Comparison of ENCODE assay signal across 22 cellular contexts in genomic region chr14:105005329-105005928, GRCh38. TPM values are rescaled to one million over a fixed set of nuclear protein-coding genes. Genes with fewer than 3 reads are reported as not detected.
DNase-seq lines count a peak whose midpoint lies in the region; ATAC-seq, FAIRE-seq and TF ChIP-seq lines count a peak whose summit lies in the region.
"Had no signal": no experiment of that assay in that cellular context is flagged by ENCODE, and none has a peak within 500 bp of the region (broad histone marks: within the 10 kb centered on the region; RNA-seq: fewer than 3 reads in every experiment).

No MANE protein-coding gene starts in this region.

- H3K27ac Mint-ChIP-seq in activated naive CD8-positive, alpha-beta T cell treated with anti-CD3 and anti-CD28 coated beads, Interleukin-2, amount 10 ng/mL, durations not matched to agents 7 days and 5 days = no peak overlapping the region
- no peak overlapping the region for H3K27ac Mint-ChIP-seq in activated naive CD8-positive, alpha-beta T cell treated with anti-CD3 and anti-CD28 coated beads for 36 hours
- H3K27ac Mint-ChIP-seq in stimulated activated naive CD8-positive, alpha-beta T cell treated with anti-CD3 and anti-CD28 coated beads, Interleukin-15, amount 100 ng/mL, for 72 hours = peak overlapping the region in 1 of 2 donors; percentile 63
- H3K27ac Mint-ChIP-seq: activated CD4-positive, alpha-beta memory T cell treated with anti-CD3 and anti-CD28 coated beads for 36 hours; brain; mesothelial cell of epicardium had no signal

- WGBS in HepG2 (ENCODE audit: low lambda C conversion rate) = 92% methylated on average over 11 of the region's 20 CpGs

- H3K9me3 ChIP-seq in Panc1 (ENCODE audit: control insufficient read depth, insufficient read depth, low read depth, low read length) = no peaks in the 10 kb centered on the region
- H3K9me3 ChIP-seq in HepG2 (ENCODE audit: low read length) = no peaks in the 10 kb centered on the region
- H3K9me3 ChIP-seq in MG63 = no peaks in the 10 kb centered on the region
- H3K9me3 ChIP-seq: adrenal gland, left lung, SJSA1 had no signal

- H3K27me3 Mint-ChIP-seq in activated naive CD8-positive, alpha-beta T cell treated with anti-CD3 and anti-CD28 coated beads, Interleukin-2, amount 10 ng/mL, durations not matched to agents 7 days and 5 days = no peaks in the 10 kb centered on the region
- no peaks in the 10 kb centered on the region for H3K27me3 Mint-ChIP-seq in activated naive CD8-positive, alpha-beta T cell treated with anti-CD3 and anti-CD28 coated beads for 36 hours
- no peaks in the 10 kb centered on the region for H3K27me3 Mint-ChIP-seq in stimulated activated naive CD8-positive, alpha-beta T cell treated with anti-CD3 and anti-CD28 coated beads, Interleukin-15, amount 100 ng/mL, for 72 hours
- H3K27me3 Mint-ChIP-seq: activated CD4-positive, alpha-beta memory T cell treated with anti-CD3 and anti-CD28 coated beads for 36 hours; brain; naive thymus-derived CD8-positive, alpha-beta T cell had no signal

- TF ChIP-seq EP300 in HepG2 (IDR thresholded peaks at IDR 0.05; ENCODE audit: low read depth in 2 of 2, low read length in 2 of 2) (no peak), HepG2 (CRISPR knock-in tag; IDR thresholded peaks at IDR 0.05; ENCODE audit: borderline replicate concordance) (no peak)

- intact Hi-C loops in Panc1 (cut with micrococcal nuclease; ENCODE audit: unreplicated experiment) = no loop called here
- intact Hi-C loops in HepG2 (cut with micrococcal nuclease; ENCODE audit: unreplicated experiment) = no loop called here

- TF ChIP-seq POLR2A in HepG2 (IDR thresholded peaks at IDR 0.05; ENCODE audit: insufficient read depth in 1 of 2, low read depth in 2 of 2, low read length in 2 of 2) = no peak

- CTCF ChIA-PET in Panc1 (lab: Charles Lee) = no interaction called here
- CTCF ChIA-PET in HepG2 (lab: Yijun Ruan, JAX; ENCODE audit: low intra/inter-chr PET ratio, low total read pairs) = no interaction called here

- POLR2A ChIA-PET in activated naive CD8-positive, alpha-beta T cell treated with anti-CD3 and anti-CD28 coated beads, Interleukin-2, amount 10 ng/mL, durations not matched to agents 7 days and 5 days (lab: Charles Lee) = interaction anchor here (0.8 to 1.2 kb wide), 4 partner anchors 13 to 16 kb away, joined by 3 to 7 read pairs (median 4); partner anchors contain the start of gene CDCA4
- POLR2A ChIA-PET in Panc1 (lab: Charles Lee) = no interaction called here
- POLR2A ChIA-PET in HepG2 (lab: Yijun Ruan, JAX) = no interaction called here

- H2AFZ ChIP-seq in HepG2 (ENCODE audit: low read length) = no peak overlapping the region

- H3K27ac ChIP-seq in Panc1 (ENCODE audit: low read length) (no peak overlapping the region), HepG2 (ENCODE audit: extremely low read length, insufficient read depth, low read length) (no peak overlapping the region)
- H3K27ac ChIP-seq: adrenal gland, left lung, SJSA1 had no signal

- H3K4me1 ChIP-seq in Panc1 (ENCODE audit: control insufficient read depth, insufficient read depth, low read length) (no peaks in the 10 kb centered on the region), HepG2 (ENCODE audit: insufficient read depth, low read length) (no peaks in the 10 kb centered on the region)
- H3K4me1 ChIP-seq: adrenal gland, left lung, SJSA1 had no signal

- H3K79me2 ChIP-seq in HepG2 (ENCODE audit: insufficient read depth, low read length) = no peaks in the 10 kb centered on the region

- H3K4me2 ChIP-seq in HepG2 (ENCODE audit: low read depth, low read length) = no peak overlapping the region

- no peak overlapping the region for H3K9ac ChIP-seq in HepG2 (ENCODE audit: insufficient read depth, low read depth, low read length)

- TF ChIP-seq RAD21 in HepG2 (CRISPR knock-in tag; IDR thresholded peaks at IDR 0.05) = no peak

- H3K9me3 Mint-ChIP-seq in activated naive CD8-positive, alpha-beta T cell treated with anti-CD3 and anti-CD28 coated beads, Interleukin-2, amount 10 ng/mL, durations not matched to agents 7 days and 5 days = no peaks in the 10 kb centered on the region
- H3K9me3 Mint-ChIP-seq in activated naive CD8-positive, alpha-beta T cell treated with anti-CD3 and anti-CD28 coated beads for 36 hours = no peaks in the 10 kb centered on the region
- no peaks in the 10 kb centered on the region for H3K9me3 Mint-ChIP-seq in stimulated activated naive CD8-positive, alpha-beta T cell treated with anti-CD3 and anti-CD28 coated beads, Interleukin-15, amount 100 ng/mL, for 72 hours
- H3K9me3 Mint-ChIP-seq: activated CD4-positive, alpha-beta memory T cell treated with anti-CD3 and anti-CD28 coated beads for 36 hours; brain; mesothelial cell of epicardium; naive thymus-derived CD8-positive, alpha-beta T cell had no signal

- H4K20me1 ChIP-seq in HepG2 (ENCODE audit: insufficient read depth, low read length) = 0 out of 2 replicates have a peak, but pooled peaks cover 3% of the 10 kb centered on the region

- FAIRE-seq in HepG2 (lab: Jason Lieb, UNC) = no peak
- FAIRE-seq: endothelial cell of umbilical vein had no signal

- peak; percentile 24 for ATAC-seq in activated naive CD8-positive, alpha-beta T cell treated with anti-CD3 and anti-CD28 coated beads, Interleukin-2, amount 10 ng/mL, durations not matched to agents 7 days and 5 days (ENCODE audit: low read depth)
- ATAC-seq in Panc1 (peak; percentile 40), HepG2 (peak; percentile 32)
- peak; percentile 51 for ATAC-seq in stimulated activated naive CD8-positive, alpha-beta T cell treated with anti-CD3 and anti-CD28 coated beads, Interleukin-15, amount 100 ng/mL, for 72 hours
- ATAC-seq: left lung; naive thymus-derived CD8-positive, alpha-beta T cell had no signal

- H3K4me3 Mint-ChIP-seq in activated naive CD8-positive, alpha-beta T cell treated with anti-CD3 and anti-CD28 coated beads, Interleukin-2, amount 10 ng/mL, durations not matched to agents 7 days and 5 days = no peak overlapping the region
- H3K4me3 Mint-ChIP-seq in activated naive CD8-positive, alpha-beta T cell treated with anti-CD3 and anti-CD28 coated beads for 36 hours = no peak overlapping the region
- H3K4me3 Mint-ChIP-seq in stimulated activated naive CD8-positive, alpha-beta T cell treated with anti-CD3 and anti-CD28 coated beads, Interleukin-15, amount 100 ng/mL, for 72 hours = no peak overlapping the region
- H3K4me3 Mint-ChIP-seq: activated CD4-positive, alpha-beta memory T cell treated with anti-CD3 and anti-CD28 coated beads for 36 hours; brain; mesothelial cell of epicardium; naive thymus-derived CD8-positive, alpha-beta T cell had no signal

- no peaks in the 10 kb centered on the region for H3K27me3 ChIP-seq in Panc1 (ENCODE audit: control insufficient read depth, insufficient read depth, low read length)
- H3K27me3 ChIP-seq in HepG2 (ENCODE audit: control insufficient read depth in 1 of 2, insufficient read depth in 2 of 2, low read length in 2 of 2) = no peaks in the 10 kb centered on the region
- H3K27me3 ChIP-seq in MG63 = no peaks in the 10 kb centered on the region
- H3K27me3 ChIP-seq: adrenal gland, left lung, SJSA1 had no signal

- H3K4me1 Mint-ChIP-seq in activated naive CD8-positive, alpha-beta T cell treated with anti-CD3 and anti-CD28 coated beads, Interleukin-2, amount 10 ng/mL, durations not matched to agents 7 days and 5 days = no peaks in the 10 kb centered on the region
- no peaks in the 10 kb centered on the region for H3K4me1 Mint-ChIP-seq in activated naive CD8-positive, alpha-beta T cell treated with anti-CD3 and anti-CD28 coated beads for 36 hours
- peaks cover 4% of the 10 kb centered on the region for H3K4me1 Mint-ChIP-seq in stimulated activated naive CD8-positive, alpha-beta T cell treated with anti-CD3 and anti-CD28 coated beads, Interleukin-15, amount 100 ng/mL, for 72 hours
- H3K4me1 Mint-ChIP-seq: brain; mesothelial cell of epicardium; naive thymus-derived CD8-positive, alpha-beta T cell had no signal

- no peak overlapping the region for H3K4me3 ChIP-seq in Panc1 (ENCODE audit: low read depth in 2 of 2, low read length in 2 of 2)
- H3K4me3 ChIP-seq in HepG2 (replicated peaks in 1 of 3; ENCODE audit: insufficient read depth in 1 of 3, low read depth in 2 of 3, low read length in 3 of 3) = no peak overlapping the region
- no peak overlapping the region for H3K4me3 ChIP-seq in MG63
- H3K4me3 ChIP-seq: adrenal gland, left lung, SJSA1 had no signal

- in situ Hi-C loops in Panc1 (cut with HindIII; ENCODE audit: low pct_unique_long_range_greater_than_20kb, low sequenced_read_pairs) = no loop called here
- in situ Hi-C loops in HepG2 (cut with HindIII; ENCODE audit: extremely low pct_ligation_motif_present, low pct_unique_long_range_greater_than_20kb) = no loop called here

- H3K36me3 ChIP-seq in Panc1 (ENCODE audit: control insufficient read depth, insufficient read depth, low read length) (peaks cover 7% of the 10 kb centered on the region; the same call in 1 of the 2 replicates), HepG2 (replicated peaks in 1 of 2; ENCODE audit: control insufficient read depth in 1 of 2, insufficient read depth in 2 of 2, low read length in 2 of 2) (peaks cover 6 to 14% of the 10 kb centered on the region in 2 experiments; a peak in 4 of 5 replicates), MG63 (peaks cover 20% of the 10 kb centered on the region)

- no peak for TF ChIP-seq CTCF in Panc1 (IDR thresholded peaks at IDR 0.05)
- no peak for TF ChIP-seq CTCF in HepG2 (CRISPR knock-in tag; IDR thresholded peaks at IDR 0.05)

- BruUV-seq in Panc1 (replicated peaks; lab: Mats Ljungman, UMichigan) = no TSS peak
- BruUV-seq in HepG2 (replicated peaks; lab: Mats Ljungman, UMichigan) = no TSS peak

- H3K36me3 Mint-ChIP-seq in activated naive CD8-positive, alpha-beta T cell treated with anti-CD3 and anti-CD28 coated beads, Interleukin-2, amount 10 ng/mL, durations not matched to agents 7 days and 5 days = peaks cover 5% of the 10 kb centered on the region
- H3K36me3 Mint-ChIP-seq in activated naive CD8-positive, alpha-beta T cell treated with anti-CD3 and anti-CD28 coated beads for 36 hours = peaks cover 4% of the 10 kb centered on the region

- no peak for DNase-seq in activated naive CD8-positive, alpha-beta T cell treated with anti-CD3 and anti-CD28 coated beads, Interleukin-2, amount 10 ng/mL, durations not matched to agents 7 days and 5 days
- no peak for DNase-seq in activated naive CD8-positive, alpha-beta T cell treated with anti-CD3 and anti-CD28 coated beads for 36 hours
- no peak for DNase-seq in Panc1 (ENCODE audit: low read depth, low spot score)
- no peak for DNase-seq in HepG2 (ENCODE audit: low spot score)
- no peak for DNase-seq in stimulated activated naive CD8-positive, alpha-beta T cell treated with anti-CD3 and anti-CD28 coated beads, Interleukin-15, amount 100 ng/mL, for 72 hours
- no peak for DNase-seq in NCI-H82 (lab: John Stamatoyannopoulos, UW)
- DNase-seq in stimulated activated CD4-positive, alpha-beta T cell treated with anti-CD3 and anti-CD28 coated beads, Interleukin-1b, Interleukin-23, amount 100 ng/mL, for 48 hours = no peak
- DNase-seq in MG63 = no peak
- DNase-seq: ACHN; activated CD4-positive, alpha-beta memory T cell treated with anti-CD3 and anti-CD28 coated beads for 36 hours; activated gamma-delta T cell; adrenal gland; left lung; naive thymus-derived CD8-positive, alpha-beta T cell; NCI-H510A; stimulated activated CD4-positive, alpha-beta T cell treated with anti-CD3 and anti-CD28 coated beads, Interleukin-2, amount 100 ng/mL, for 48 hours; substantia nigra had no signal

RNA-seq across cellular contexts. Expression of gene CDCA4, which starts 15.5 kb away (rescaled TPM):
- total RNA-seq in activated naive CD8-positive, alpha-beta T cell treated with anti-CD3 and anti-CD28 coated beads, Interleukin-2, amount 10 ng/mL, durations not matched to agents 7 days and 5 days = 10 to 100 TPM; 51.7 to 53.3 TPM
- total RNA-seq in activated naive CD8-positive, alpha-beta T cell treated with anti-CD3 and anti-CD28 coated beads for 36 hours = 10 to 100 TPM; 89.7 to 89.8 TPM
- 39.9 TPM for total RNA-seq in Panc1 (2021; ENCODE audit: unreplicated experiment)
- polyA plus RNA-seq in Panc1 (2012; ENCODE audit: insufficient read length) = 32.9 TPM
- 42.1 and 43.1 TPM in 2 replicates for total RNA-seq in HepG2 (2016; rRNA removed; fragmentation: Illumina TruSeq; extraction: Trizol)
- 9.0 and 12.4 TPM in 2 replicates for total RNA-seq in HepG2 (2016; cell fraction: cytosol; rRNA removed; fragmentation: Illumina TruSeq; extraction: Trizol; ENCODE audit: low read depth)
- total RNA-seq in HepG2 (2016; cell fraction: insoluble cytoplasmic fraction; rRNA removed; fragmentation: Illumina TruSeq; extraction: Trizol) = 41.3 and 41.8 TPM in 2 replicates
- total RNA-seq in HepG2 (2016; cell fraction: membrane; rRNA removed; fragmentation: Illumina TruSeq; extraction: Trizol) = 34.3 and 35.7 TPM in 2 replicates
- total RNA-seq in HepG2 (2016; cell fraction: nucleus; rRNA removed; fragmentation: Illumina TruSeq; extraction: Trizol) = 19.4 and 21.5 TPM in 2 replicates
- 17.7 and 19.7 TPM in 2 replicates for polyA plus RNA-seq in HepG2 (2011; rRNA removed)
- polyA plus RNA-seq in HepG2 (2011; cell fraction: cytosol; rRNA removed) = 13.7 and 20.7 TPM in 2 replicates
- 8.9 and 10.9 TPM in 2 replicates for polyA plus RNA-seq in HepG2 (2011; cell fraction: nucleus; rRNA removed)
- 11.9 and 18.4 TPM in 2 replicates for polyA plus RNA-seq in HepG2 (2012)
- 7.6 and 8.1 TPM in 2 replicates for polyA plus RNA-seq in HepG2 (2016; cell fraction: cytosol; fragmentation: Illumina TruSeq; extraction: Trizol; ENCODE audit: low read depth)
- 44.8 and 50.0 TPM in 2 replicates for polyA plus RNA-seq in HepG2 (2016; cell fraction: insoluble cytoplasmic fraction; fragmentation: Illumina TruSeq; extraction: Trizol; ENCODE audit: low read depth)
- polyA plus RNA-seq in HepG2 (2016; cell fraction: membrane; fragmentation: Illumina TruSeq; extraction: Trizol; ENCODE audit: low read depth) = 24.5 and 25.1 TPM in 2 replicates
- 33.7 and 34.8 TPM in 2 replicates for polyA plus RNA-seq in HepG2 (2016; cell fraction: nucleus; fragmentation: Illumina TruSeq; extraction: Trizol; ENCODE audit: insufficient read depth, low read depth)
- polyA minus RNA-seq in HepG2 (2011; rRNA and poly(A)+ RNA removed; ENCODE audit: low replicate concordance) = 30.0 and 31.4 TPM in 2 replicates
- polyA minus RNA-seq in HepG2 (2011; cell fraction: cytosol; rRNA and poly(A)+ RNA removed) = 11.2 and 15.5 TPM in 2 replicates
- polyA minus RNA-seq in HepG2 (2011; cell fraction: nucleus; rRNA and poly(A)+ RNA removed) = 6.6 and 8.0 TPM in 2 replicates
- 30.3 and 49.7 TPM in 2 replicates for total RNA-seq in MG63 (2014; rRNA removed; shearing (Covaris generic); ENCODE audit: low replicate concordance)

RNA-seq across cellular contexts. Expression of gene CLBA1, which starts 19.8 kb away (rescaled TPM):
- total RNA-seq in activated naive CD8-positive, alpha-beta T cell treated with anti-CD3 and anti-CD28 coated beads, Interleukin-2, amount 10 ng/mL, durations not matched to agents 7 days and 5 days = 1 to 10 TPM; 1.2 TPM
- total RNA-seq in activated naive CD8-positive, alpha-beta T cell treated with anti-CD3 and anti-CD28 coated beads for 36 hours = 1 to 10 TPM; 1.5 to 1.9 TPM
- total RNA-seq in Panc1 (2021; ENCODE audit: unreplicated experiment) = 13.8 TPM
- polyA plus RNA-seq in Panc1 (2012; ENCODE audit: insufficient read length) = 11.9 TPM
- total RNA-seq in HepG2 (2016; rRNA removed; fragmentation: Illumina TruSeq; extraction: Trizol) = 1.4 and 1.5 TPM in 2 replicates
- total RNA-seq in HepG2 (2016; cell fraction: cytosol; rRNA removed; fragmentation: Illumina TruSeq; extraction: Trizol; ENCODE audit: low read depth) = 0.44 and 0.71 TPM in 2 replicates
- 1.4 and 1.7 TPM in 2 replicates for total RNA-seq in HepG2 (2016; cell fraction: insoluble cytoplasmic fraction; rRNA removed; fragmentation: Illumina TruSeq; extraction: Trizol)
- total RNA-seq in HepG2 (2016; cell fraction: membrane; rRNA removed; fragmentation: Illumina TruSeq; extraction: Trizol) = 0.99 and 1.0 TPM in 2 replicates
- 1.7 and 2.1 TPM in 2 replicates for total RNA-seq in HepG2 (2016; cell fraction: nucleus; rRNA removed; fragmentation: Illumina TruSeq; extraction: Trizol)
- polyA plus RNA-seq in HepG2 (2011; rRNA removed) = 1.2 and 1.3 TPM in 2 replicates
- polyA plus RNA-seq in HepG2 (2011; cell fraction: cytosol; rRNA removed) = 0.75 and 0.95 TPM in 2 replicates
- 2.8 and 3.0 TPM in 2 replicates for polyA plus RNA-seq in HepG2 (2011; cell fraction: nucleus; rRNA removed)
- polyA plus RNA-seq in HepG2 (2012) = 0.49 and 0.51 TPM in 2 replicates
- 0.28 and 0.33 TPM in 2 replicates for polyA plus RNA-seq in HepG2 (2016; cell fraction: cytosol; fragmentation: Illumina TruSeq; extraction: Trizol; ENCODE audit: low read depth)
- polyA plus RNA-seq in HepG2 (2016; cell fraction: insoluble cytoplasmic fraction; fragmentation: Illumina TruSeq; extraction: Trizol; ENCODE audit: low read depth) = 1.3 and 1.7 TPM in 2 replicates
- 0.65 and 0.66 TPM in 2 replicates for polyA plus RNA-seq in HepG2 (2016; cell fraction: membrane; fragmentation: Illumina TruSeq; extraction: Trizol; ENCODE audit: low read depth)
- 1.8 and 3.1 TPM in 2 replicates for polyA plus RNA-seq in HepG2 (2016; cell fraction: nucleus; fragmentation: Illumina TruSeq; extraction: Trizol; ENCODE audit: insufficient read depth, low read depth)
- 0.44 and 7.1 TPM in 2 replicates for polyA minus RNA-seq in HepG2 (2011; rRNA and poly(A)+ RNA removed; ENCODE audit: low replicate concordance)
- polyA minus RNA-seq in HepG2 (2011; cell fraction: cytosol; rRNA and poly(A)+ RNA removed) = 1.1 TPM in 1 of 2 replicates, not detected in the other
- polyA minus RNA-seq in HepG2 (2011; cell fraction: nucleus; rRNA and poly(A)+ RNA removed) = 0.90 and 1.1 TPM in 2 replicates
- total RNA-seq in MG63 (2014; rRNA removed; shearing (Covaris generic); ENCODE audit: low replicate concordance) = 7.2 and 10.8 TPM in 2 replicates

RNA-seq across cellular contexts. Expression of gene AHNAK2, which starts 27.3 kb away (rescaled TPM):
- under 1 TPM; 0.06 TPM for total RNA-seq in activated naive CD8-positive, alpha-beta T cell treated with anti-CD3 and anti-CD28 coated beads, Interleukin-2, amount 10 ng/mL, durations not matched to agents 7 days and 5 days
- under 1 TPM in 1 of 2 experiments, not detected in 1; 0.02 TPM for total RNA-seq in activated naive CD8-positive, alpha-beta T cell treated with anti-CD3 and anti-CD28 coated beads for 36 hours
- 223 TPM for total RNA-seq in Panc1 (2021; ENCODE audit: unreplicated experiment)
- 148 TPM for polyA plus RNA-seq in Panc1 (2012; ENCODE audit: insufficient read length)
- total RNA-seq in HepG2 (2016; rRNA removed; fragmentation: Illumina TruSeq; extraction: Trizol) = 0.15 and 0.18 TPM in 2 replicates
- not detected in 2 replicates for total RNA-seq in HepG2 (2016; cell fraction: cytosol; rRNA removed; fragmentation: Illumina TruSeq; extraction: Trizol; ENCODE audit: low read depth)
- total RNA-seq in HepG2 (2016; cell fraction: insoluble cytoplasmic fraction; rRNA removed; fragmentation: Illumina TruSeq; extraction: Trizol) = 0.10 and 0.11 TPM in 2 replicates
- 0.06 and 0.07 TPM in 2 replicates for total RNA-seq in HepG2 (2016; cell fraction: membrane; rRNA removed; fragmentation: Illumina TruSeq; extraction: Trizol)
- total RNA-seq in HepG2 (2016; cell fraction: nucleus; rRNA removed; fragmentation: Illumina TruSeq; extraction: Trizol) = 0.53 and 0.68 TPM in 2 replicates
- 0.10 and 0.11 TPM in 2 replicates for polyA plus RNA-seq in HepG2 (2011; rRNA removed)
- polyA plus RNA-seq in HepG2 (2011; cell fraction: cytosol; rRNA removed) = 0.08 and 0.09 TPM in 2 replicates
- 0.28 and 0.37 TPM in 2 replicates for polyA plus RNA-seq in HepG2 (2011; cell fraction: nucleus; rRNA removed)
- polyA plus RNA-seq in HepG2 (2012) = 0.04 TPM in 2 replicates
- polyA plus RNA-seq in HepG2 (2016; cell fraction: cytosol; fragmentation: Illumina TruSeq; extraction: Trizol; ENCODE audit: low read depth) = not detected in 2 replicates
- 0.07 and 0.11 TPM in 2 replicates for polyA plus RNA-seq in HepG2 (2016; cell fraction: insoluble cytoplasmic fraction; fragmentation: Illumina TruSeq; extraction: Trizol; ENCODE audit: low read depth)
- polyA plus RNA-seq in HepG2 (2016; cell fraction: membrane; fragmentation: Illumina TruSeq; extraction: Trizol; ENCODE audit: low read depth) = not detected in 2 replicates
- 0.57 and 0.65 TPM in 2 replicates for polyA plus RNA-seq in HepG2 (2016; cell fraction: nucleus; fragmentation: Illumina TruSeq; extraction: Trizol; ENCODE audit: insufficient read depth, low read depth)
- polyA minus RNA-seq in HepG2 (2011; rRNA and poly(A)+ RNA removed; ENCODE audit: low replicate concordance) = 0.34 and 31.9 TPM in 2 replicates
- polyA minus RNA-seq in HepG2 (2011; cell fraction: cytosol; rRNA and poly(A)+ RNA removed) = 0.30 and 0.35 TPM in 2 replicates
- 0.39 and 0.62 TPM in 2 replicates for polyA minus RNA-seq in HepG2 (2011; cell fraction: nucleus; rRNA and poly(A)+ RNA removed)
- total RNA-seq in MG63 (2014; rRNA removed; shearing (Covaris generic); ENCODE audit: low replicate concordance) = 26.9 and 31.3 TPM in 2 replicates
- total RNA-seq: naive thymus-derived CD8-positive, alpha-beta T cell had no signal
- polyA plus RNA-seq: naive thymus-derived CD8-positive, alpha-beta T cell had no signal

RNA-seq across cellular contexts. Expression of gene GPR132, which starts 59.8 kb away (rescaled TPM):
- total RNA-seq in activated naive CD8-positive, alpha-beta T cell treated with anti-CD3 and anti-CD28 coated beads, Interleukin-2, amount 10 ng/mL, durations not matched to agents 7 days and 5 days = 10 to 100 TPM; 43.5 to 46.6 TPM
- 10 to 100 TPM; 23.9 to 24.1 TPM for total RNA-seq in activated naive CD8-positive, alpha-beta T cell treated with anti-CD3 and anti-CD28 coated beads for 36 hours
- total RNA-seq in Panc1 (2021; ENCODE audit: unreplicated experiment) (0.08 TPM), HepG2 (2016; rRNA removed; fragmentation: Illumina TruSeq; extraction: Trizol) (not detected in 2 replicates)
- polyA plus RNA-seq in Panc1 (2012; ENCODE audit: insufficient read length) = 0.15 TPM
- total RNA-seq in HepG2 (2016; cell fraction: cytosol; rRNA removed; fragmentation: Illumina TruSeq; extraction: Trizol; ENCODE audit: low read depth) = not detected in 2 replicates
- not detected in 2 replicates for total RNA-seq in HepG2 (2016; cell fraction: insoluble cytoplasmic fraction; rRNA removed; fragmentation: Illumina TruSeq; extraction: Trizol)
- total RNA-seq in HepG2 (2016; cell fraction: membrane; rRNA removed; fragmentation: Illumina TruSeq; extraction: Trizol) = not detected in 2 replicates
- not detected in 2 replicates for total RNA-seq in HepG2 (2016; cell fraction: nucleus; rRNA removed; fragmentation: Illumina TruSeq; extraction: Trizol)
- not detected in 2 replicates for polyA plus RNA-seq in HepG2 (2011; rRNA removed)
- polyA plus RNA-seq in HepG2 (2011; cell fraction: cytosol; rRNA removed) = not detected in 2 replicates
- 0.05 TPM in 1 of 2 replicates, not detected in the other for polyA plus RNA-seq in HepG2 (2011; cell fraction: nucleus; rRNA removed)
- not detected in 2 replicates for polyA plus RNA-seq in HepG2 (2012)
- not detected in 2 replicates for polyA plus RNA-seq in HepG2 (2016; cell fraction: cytosol; fragmentation: Illumina TruSeq; extraction: Trizol; ENCODE audit: low read depth)
- not detected in 2 replicates for polyA plus RNA-seq in HepG2 (2016; cell fraction: insoluble cytoplasmic fraction; fragmentation: Illumina TruSeq; extraction: Trizol; ENCODE audit: low read depth)
- polyA plus RNA-seq in HepG2 (2016; cell fraction: membrane; fragmentation: Illumina TruSeq; extraction: Trizol; ENCODE audit: low read depth) = not detected in 2 replicates
- polyA plus RNA-seq in HepG2 (2016; cell fraction: nucleus; fragmentation: Illumina TruSeq; extraction: Trizol; ENCODE audit: insufficient read depth, low read depth) = not detected in 2 replicates
- polyA minus RNA-seq in HepG2 (2011; rRNA and poly(A)+ RNA removed; ENCODE audit: low replicate concordance) = 0.09 TPM in 1 of 2 replicates, not detected in the other
- not detected in 2 replicates for polyA minus RNA-seq in HepG2 (2011; cell fraction: cytosol; rRNA and poly(A)+ RNA removed)
- polyA minus RNA-seq in HepG2 (2011; cell fraction: nucleus; rRNA and poly(A)+ RNA removed) = not detected in 2 replicates
- not detected in 2 replicates for total RNA-seq in MG63 (2014; rRNA removed; shearing (Covaris generic); ENCODE audit: low replicate concordance)
- total RNA-seq: endothelial cell of umbilical vein, H7, SJSA1 had no signal
- polyA plus RNA-seq: endothelial cell of umbilical vein had no signal

Comparison
In these comparisons a context has a peak if more than half of its experiments do, and no peak if none do; other contexts are left out.
1. RNA of gene AHNAK2, which starts 27.3 kb away (total RNA-seq): 223 TPM in Panc1 (single experiment) and 26.9 to 31.3 TPM in MG63; 0.06 to 0.68 TPM in HepG2, 0.06 TPM in activated naive CD8-positive, alpha-beta T cell treated with anti-CD3 and anti-CD28 coated beads, Interleukin-2, amount 10 ng/mL, durations not matched to agents 7 days and 5 days and 0.02 TPM in activated naive CD8-positive, alpha-beta T cell treated with anti-CD3 and anti-CD28 coated beads for 36 hours; every median in the first group is over 10 times any median in the second.
2. Peak in every context shown above with its lines, with median percentiles within 50 percentile points of each other: ATAC-seq.